Comparison of ENCODE assay signal across 17 cellular contexts in genomic region chr11:114256176-114256897, GRCh38. TPM values are rescaled to one million over a fixed set of nuclear protein-coding genes. Genes with fewer than 3 reads are reported as not detected.
DNase-seq lines count a peak whose midpoint lies in the region; ATAC-seq and TF ChIP-seq lines count a peak whose summit lies in the region.
"Had no signal": no experiment of that assay in that cellular context is flagged by ENCODE, and none has a peak within 500 bp of the region (broad histone marks: within the 10 kb centered on the region; RNA-seq: fewer than 3 reads in every experiment).

No MANE protein-coding gene starts in this region.

- DNase-seq in H7 (peak; percentile 55), nephron progenitor cell (no peak), testis (no peak), DMS 273 treated with DMSO at 0.1 percent for 48 hours (lab: John Stamatoyannopoulos, UW) (no peak), sciatic nerve (ENCODE audit: low spot score) (no peak), NCI-H2196 (lab: John Stamatoyannopoulos, UW; ENCODE audit: unreplicated experiment) (no peak)
- DNase-seq: activated CD4-positive, alpha-beta T cell treated with anti-CD3 and anti-CD28 coated beads for 1 hour; activated naive CD4-positive, alpha-beta T cell; brain microvascular endothelial cell; effector CD4-positive, alpha-beta T cell; IMR-90; NCI-H2081 treated with DMSO at 0.1 percent for 48 hours; NCI-H748 treated with DMSO at 0.1 percent for 48 hours; T-helper 17 cell had no signal

- H3K4me3 ChIP-seq in H7 (ENCODE audit: insufficient read depth, low read depth, low read length) (no peak overlapping the region), testis (no peak overlapping the region)
- H3K4me3 ChIP-seq: skin epidermis had no signal

- WGBS in testis, 2 donors: 79 to 85% methylated on average over 18 of the region's 18 CpGs

- H3K4me3 Mint-ChIP-seq in nephron progenitor cell: peak overlapping the region; percentile 9
- H3K4me3 Mint-ChIP-seq: T-helper 17 cell had no signal

- no peaks in the 10 kb centered on the region; the same call in none of the 2 replicates for H3K27me3 ChIP-seq in H7 (ENCODE audit: control insufficient read depth, insufficient read depth, low read length)
- H3K27me3 ChIP-seq in testis: no peaks in the 10 kb centered on the region

- H3K27me3 Mint-ChIP-seq in nephron progenitor cell (ENCODE audit: low read depth, poor library complexity): no peaks in the 10 kb centered on the region
- H3K27me3 Mint-ChIP-seq: T-helper 17 cell had no signal

- intact Hi-C loops in testis (cut with DNase I; ENCODE audit: low total_unique reads) (loop anchor here (5.0 kb wide), 1 partner anchor 219 kb away; no protein-coding TSS in a partner anchor), sciatic nerve (cut with DNase I) (loop anchor here (5.0 kb wide), 1 partner anchor 199 kb away; the partner anchor contains the start of gene ZBTB16)

- TF ChIP-seq POLR2A in testis (IDR thresholded peaks at IDR 0.05): no peak

- peaks cover 92% of the 10 kb centered on the region for H3K4me1 Mint-ChIP-seq in nephron progenitor cell

- peaks cover under 1% of the 10 kb centered on the region for H3K36me3 Mint-ChIP-seq in nephron progenitor cell (ENCODE audit: low read depth)

- peak overlapping the region; percentile 97 for H3K27ac Mint-ChIP-seq in nephron progenitor cell
- H3K27ac Mint-ChIP-seq: T-helper 17 cell had no signal

- H3K27ac ChIP-seq in cingulate gyrus (ENCODE audit: low read depth, low read length) (peak overlapping the region; percentile 19), testis (peak overlapping the region; percentile 75 to 77)
- H3K27ac ChIP-seq: brain microvascular endothelial cell had no signal

- no peak for TF ChIP-seq CTCF in nephron progenitor cell (IDR thresholded peaks at IDR 0.05)
- TF ChIP-seq CTCF in testis (IDR thresholded peaks at IDR 0.05): no peak

- peaks cover 44% of the 10 kb centered on the region for H3K4me1 ChIP-seq in testis

- H3K36me3 ChIP-seq in H7 (replicated peaks; ENCODE audit: control insufficient read depth, insufficient read depth, low read length) (no peaks in the 10 kb centered on the region), testis (ENCODE audit: low read depth, missing control alignments) (no peaks in the 10 kb centered on the region)
- H3K36me3 ChIP-seq: brain microvascular endothelial cell had no signal

- H3K9me3 ChIP-seq in testis: no peaks in the 10 kb centered on the region

- ATAC-seq in sciatic nerve: no peak
- ATAC-seq: T-helper 17 cell had no signal

- no peaks in the 10 kb centered on the region for H3K9me3 Mint-ChIP-seq in nephron progenitor cell

RNA-seq across cellular contexts. Expression of gene NNMT, which starts 39.9 kb away (rescaled TPM):
- total RNA-seq in H7 (2014; rRNA removed; shearing (Covaris generic)): not detected in 2 replicates
- 10 to 100 TPM; 10.6 to 28.7 TPM for total RNA-seq in testis
- 38.8 TPM for polyA plus RNA-seq in testis (ENCODE audit: insufficient read depth, low read depth, low replicate concordance)
- total RNA-seq in sciatic nerve: 322 TPM
- total RNA-seq: T-helper 17 cell had no signal
- polyA plus RNA-seq: neural cell had no signal

Comparison
In these comparisons a context has a peak if more than half of its experiments do, and no peak if none do; other contexts are left out.
1. RNA of gene NNMT, which starts 39.9 kb away (total RNA-seq): 322 TPM in sciatic nerve (single experiment) and 10.6 to 28.7 TPM in testis; not detected in H7; every median in the first group is over 10 times any median in the second.